In genomic region chr11:65183201-65183891, GRCh38 we compare ENCODE assay signal across 11 cellular contexts. TPM values are rescaled to one million over a fixed set of nuclear protein-coding genes. Genes with fewer than 3 reads are reported as not detected.
A peak's percentile ranks its signal among the peaks of the same experiment; 100 is the strongest.
DNase-seq lines count a peak whose midpoint lies in the region; ATAC-seq and TF ChIP-seq lines count a peak whose summit lies in the region.
"Had no signal": no experiment of that assay in that cellular context is flagged by ENCODE, and none has a peak within 500 bp of the region (broad histone marks: within the 10 kb centered on the region; RNA-seq: fewer than 3 reads in every experiment).

No MANE protein-coding gene starts in this region.

- peaks cover 15 to 34% (median 27%) of the 10 kb centered on the region in 4 donors for H3K4me1 Mint-ChIP-seq in naive thymus-derived CD8-positive, alpha-beta T cell

- TF ChIP-seq CTCF in MM.1S (IDR thresholded peaks at IDR 0.05; ENCODE audit: low read length), result no peak

- peaks cover 0 to 28% (median 0%) of the 10 kb centered on the region in 3 donors for H3K36me3 Mint-ChIP-seq in naive thymus-derived CD8-positive, alpha-beta T cell

- H3K9me2 ChIP-seq in MM.1S (replicated peaks; ENCODE audit: insufficient read depth, low read length), result no peaks in the 10 kb centered on the region

- peak overlapping the region; percentile 19 to 95 (median 76) for H3K4me3 Mint-ChIP-seq in naive thymus-derived CD8-positive, alpha-beta T cell

- POLR2A ChIA-PET in naive thymus-derived CD8-positive, alpha-beta T cell (lab: Charles Lee), result interaction anchor here (0.7 to 3.4 kb wide), 6 partner anchors 16 to 136 kb away, joined by 3 to 26 read pairs (median 12); partner anchors contain the start of genes FAU, MRPL49, SYVN1 and ZNHIT2

- H3K36me3 ChIP-seq in BLaER1 treated with 17β-estradiol and CSF1 and Interleukin-3, amounts not matched to agents 10 nM and 100 nM, result peaks cover 28 to 53% (median 49%) of the 10 kb centered on the region in 11 experiments
- H3K36me3 ChIP-seq in MM.1S (replicated peaks; ENCODE audit: insufficient read depth, low read length), result no peaks in the 10 kb centered on the region
- H3K36me3 ChIP-seq in duodenal mucosa (ENCODE audit: control insufficient read depth in 1 of 2, insufficient read depth in 2 of 2, low read length in 2 of 2), result peaks cover 27 to 43% of the 10 kb centered on the region in 2 donors

- peak overlapping the region in 8 of 11 experiments; percentile 85 to 94 (median 92); a peak in 7 of 22 replicates for H3K27ac ChIP-seq in BLaER1 treated with 17β-estradiol and CSF1 and Interleukin-3, amounts not matched to agents 10 nM and 100 nM
- H3K27ac ChIP-seq in MM.1S (ENCODE audit: low read length) (no peak overlapping the region), duodenal mucosa (ENCODE audit: low read depth, low read length) (no peak overlapping the region)

- H3K27ac Mint-ChIP-seq in naive thymus-derived CD8-positive, alpha-beta T cell, result peak overlapping the region in 9 of 10 donors; percentile 6 to 89 (median 60)

- no peaks in the 10 kb centered on the region for H3K9me3 Mint-ChIP-seq in naive thymus-derived CD8-positive, alpha-beta T cell

- no peak for DNase-seq in MM.1S
- DNase-seq in naive thymus-derived CD8-positive, alpha-beta T cell, result no peak
- no peak for DNase-seq in NCI-H1694 (lab: John Stamatoyannopoulos, UW)
- DNase-seq in erythroblast (lab: John Stamatoyannopoulos, UW), result no peak
- no peak for DNase-seq in NCI-H2196 treated with DMSO at 0.1 percent for 48 hours (lab: John Stamatoyannopoulos, UW; ENCODE audit: unreplicated experiment)
- DNase-seq in NCI-H1930 (lab: John Stamatoyannopoulos, UW), result no peak
- DNase-seq: stimulated activated CD4-positive, alpha-beta T cell treated with anti-CD3 and anti-CD28 coated beads, Interleukin-15, amount 100 ng/mL, for 24 hours had no signal

- peak overlapping the region; percentile 88 to 100 (median 95) for H3K9ac ChIP-seq in BLaER1 treated with 17β-estradiol and CSF1 and Interleukin-3, amounts not matched to agents 10 nM and 100 nM
- H3K9ac ChIP-seq in MM.1S (ENCODE audit: low read length) (no peak overlapping the region), duodenal mucosa (ENCODE audit: low read depth in 1 of 2, low read length in 2 of 2) (peak overlapping the region; percentile 84 to 98)

- peak overlapping the region; percentile 88 to 100 (median 98) for H3K4me2 ChIP-seq in BLaER1 treated with 17β-estradiol and CSF1 and Interleukin-3, amounts not matched to agents 10 nM and 100 nM
- 0 out of 2 replicates have a peak overlapping the region, but pooled peaks have one; percentile 90 for H3K4me2 ChIP-seq in MM.1S (ENCODE audit: low read depth, low read length)

- no peaks in the 10 kb centered on the region for H3F3A ChIP-seq in MM.1S (ENCODE audit: insufficient read depth, low read length)

- no peaks in the 10 kb centered on the region for H3K9me3 ChIP-seq in BLaER1 treated with 17β-estradiol and CSF1 and Interleukin-3, amounts not matched to agents 10 nM and 100 nM (replicated peaks in 1 of 11)
- H3K9me3 ChIP-seq in MM.1S (replicated peaks; ENCODE audit: insufficient read depth, low read length) (no peaks in the 10 kb centered on the region), duodenal mucosa (ENCODE audit: control insufficient read depth in 1 of 2, low read length in 2 of 2) (no peaks in the 10 kb centered on the region)
- H3K9me3 ChIP-seq: adrenal gland had no signal

- H3K4me1 ChIP-seq in BLaER1 treated with 17β-estradiol and CSF1 and Interleukin-3, amounts not matched to agents 10 nM and 100 nM, result peaks cover 24 to 43% (median 31%) of the 10 kb centered on the region in 10 experiments
- H3K4me1 ChIP-seq in MM.1S (ENCODE audit: low read length) (0 out of 2 replicates have a peak, but pooled peaks cover 6% of the 10 kb centered on the region), duodenal mucosa (ENCODE audit: control insufficient read depth in 1 of 2, insufficient read depth in 2 of 2, low read length in 2 of 2) (peaks cover 24 to 25% of the 10 kb centered on the region in 2 donors)

- no peak for TF ChIP-seq POLR2A in erythroblast (IDR thresholded peaks at IDR 0.05; ENCODE audit: low read length)

- peak overlapping the region; percentile 75 to 100 (median 96) for H3K4me3 ChIP-seq in BLaER1 treated with 17β-estradiol and CSF1 and Interleukin-3, amounts not matched to agents 10 nM and 100 nM
- H3K4me3 ChIP-seq in MM.1S (ENCODE audit: low read length), result no peak overlapping the region
- peak overlapping the region; percentile 93 for H3K4me3 ChIP-seq in duodenal mucosa (ENCODE audit: low read depth in 1 of 2, low read length in 2 of 2)

- ATAC-seq in naive thymus-derived CD8-positive, alpha-beta T cell, result no peak

- peaks cover 26% of the 10 kb centered on the region for H3K79me2 ChIP-seq in MM.1S (ENCODE audit: low read length)

- no peaks in the 10 kb centered on the region for H3K27me3 ChIP-seq in BLaER1 treated with 17β-estradiol and CSF1 and Interleukin-3, amounts not matched to agents 10 nM and 100 nM
- H3K27me3 ChIP-seq in MM.1S (replicated peaks; ENCODE audit: insufficient read depth, low read length), result no peaks in the 10 kb centered on the region
- H3K27me3 ChIP-seq in duodenal mucosa (ENCODE audit: control insufficient read depth in 1 of 2, insufficient read depth in 2 of 2, low read length in 2 of 2), result no peaks in the 10 kb centered on the region
- H3K27me3 ChIP-seq: adrenal gland had no signal

- no peak overlapping the region for H2AFZ ChIP-seq in MM.1S (ENCODE audit: low read length)

- no peaks in the 10 kb centered on the region for H3K27me3 Mint-ChIP-seq in naive thymus-derived CD8-positive, alpha-beta T cell

- H4K20me1 ChIP-seq in BLaER1 treated with 17β-estradiol and CSF1 and Interleukin-3, amounts not matched to agents 10 nM and 100 nM, result peaks cover 0 to 60% (median 31%) of the 10 kb centered on the region in 11 experiments; a peak in 15 of 22 replicates
- no peaks in the 10 kb centered on the region for H4K20me1 ChIP-seq in MM.1S (ENCODE audit: insufficient read depth, low read length)

RNA-seq across cellular contexts. Expression of gene CAPN1, which starts 1.6 kb away (rescaled TPM):
- total RNA-seq in naive thymus-derived CD8-positive, alpha-beta T cell, result 100 to 1,000 TPM in 1 of 2 experiments, 10 to 100 TPM in 1; 99.5 to 106 TPM
- 10 to 100 TPM; 75.6 to 79.2 (median 78.9) TPM for polyA plus RNA-seq in naive thymus-derived CD8-positive, alpha-beta T cell

RNA-seq across cellular contexts. Expression of gene SPDYC, which starts 13.3 kb away (rescaled TPM):
- total RNA-seq in naive thymus-derived CD8-positive, alpha-beta T cell, result not detected
- not detected for polyA plus RNA-seq in naive thymus-derived CD8-positive, alpha-beta T cell
- total RNA-seq: adrenal gland, LHCN-M2 had no signal

RNA-seq across cellular contexts. Expression of gene SYVN1, which starts 49.0 kb away (rescaled TPM):
- total RNA-seq in naive thymus-derived CD8-positive, alpha-beta T cell, result 10 to 100 TPM; 61.9 to 65.2 TPM
- polyA plus RNA-seq in naive thymus-derived CD8-positive, alpha-beta T cell, result 10 to 100 TPM in 1 of 3 donors, 1 to 10 TPM in 2; 7.9 to 10.6 (median 8.2) TPM

Comparison
In these comparisons a context has a peak if more than half of its experiments do, and no peak if none do; other contexts are left out.
1. H3K27ac ChIP-seq: peak in BLaER1 treated with 17β-estradiol and CSF1 and Interleukin-3, amounts not matched to agents 10 nM and 100 nM (8 of 11); none in MM.1S (single experiment) and duodenal mucosa (single experiment).